In the genomic region with DNA sequence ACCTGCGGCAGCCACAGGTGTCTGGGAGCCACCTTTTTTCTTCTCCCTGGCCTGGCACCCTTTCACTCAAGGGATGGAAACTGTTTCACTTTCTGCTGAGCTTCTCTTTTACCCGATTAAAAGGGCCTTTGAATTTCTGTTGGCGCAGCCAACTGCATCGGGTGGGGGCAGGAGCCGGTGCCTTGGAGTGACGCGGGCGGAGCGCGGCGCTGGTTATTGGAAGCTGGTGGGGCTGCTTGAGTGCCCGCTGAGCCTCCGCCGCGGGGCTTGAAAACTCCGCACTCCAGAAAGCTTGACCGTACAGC, we compare ENCODE assay signal across 8 cellular contexts. TPM values are rescaled to one million over a fixed set of nuclear protein-coding genes. Genes with fewer than 3 reads are reported as not detected.
DNase-seq lines count a peak whose midpoint lies in the region; ATAC-seq, FAIRE-seq and TF ChIP-seq lines count a peak whose summit lies in the region.

No MANE protein-coding gene starts in this region.

- no peak for TF ChIP-seq CTCF in bronchial epithelial cell (IDR thresholded peaks at IDR 0.05; ENCODE audit: insufficient read depth, low read length, severe bottlenecking)

- no peaks in the 10 kb centered on the region for H3K27me3 ChIP-seq in bronchial epithelial cell (ENCODE audit: control insufficient read depth, insufficient read depth, low read length)

- H3K36me3 ChIP-seq in bronchial epithelial cell (ENCODE audit: control insufficient read depth, insufficient read depth, low read length), result no peaks in the 10 kb centered on the region

- peak; percentile 64 for ATAC-seq in GM21723 (IDR thresholded peaks at IDR 0.05; ENCODE audit: unreplicated experiment)

- H3K4me3 ChIP-seq in bronchial epithelial cell (ENCODE audit: low read depth, low read length), result peak overlapping the region; percentile 57
- H3K4me3 ChIP-seq in skeletal muscle cell (ENCODE audit: low read depth, low read length), result peak overlapping the region; percentile 77

- FAIRE-seq in bronchial epithelial cell (lab: Jason Lieb, UNC), result no peak

- peak; percentile 73 for DNase-seq in Daoy (ENCODE audit: low read depth)
- peak; percentile 13 for DNase-seq in KG1 (lab: John Stamatoyannopoulos, UW)
- DNase-seq in T1000 (lab: John Stamatoyannopoulos, UW), result peak; percentile 27
- DNase-seq in bronchial epithelial cell (ENCODE audit: low read depth), result peak; percentile 45
- peak; percentile 66 for DNase-seq in iPS-NIHi11 (ENCODE audit: low spot score)
- DNase-seq in skeletal muscle cell (ENCODE audit: low read depth), result peak; percentile 18
- no peak for DNase-seq in NK-92 (lab: John Stamatoyannopoulos, UW; ENCODE audit: unreplicated experiment)

RNA-seq across cellular contexts. Expression of gene TJP2, which starts 52.0 kb away (rescaled TPM):
- 60.8 and 69.8 TPM in 2 replicates for total RNA-seq in Daoy (2014; rRNA removed; shearing (Covaris generic))
- 80.3 and 85.6 TPM in 2 replicates for total RNA-seq in bronchial epithelial cell
